13 cellular contexts compared by ENCODE assay signal in genomic region chr5:170219615-170220014, GRCh38. TPM values are rescaled to one million over a fixed set of nuclear protein-coding genes. Genes with fewer than 3 reads are reported as not detected.
A peak's percentile ranks its signal among the peaks of the same experiment; 100 is the strongest.
DNase-seq lines count a peak whose midpoint lies in the region; ATAC-seq, FAIRE-seq and TF ChIP-seq lines count a peak whose summit lies in the region.
"Had no signal": no experiment of that assay in that cellular context is flagged by ENCODE, and none has a peak within 500 bp of the region (broad histone marks: within the 10 kb centered on the region; RNA-seq: fewer than 3 reads in every experiment).

No MANE protein-coding gene starts in this region.

- dilution Hi-C loops in endothelial cell of umbilical vein (cut with MboI; ENCODE audit: extremely low pct_ligation_motif_present, low sequenced_read_pairs): no loop called here

- H3K4me1 ChIP-seq in PC-9 (replicated peaks; ENCODE audit: insufficient read depth) (peaks cover 33% of the 10 kb centered on the region), endothelial cell of umbilical vein (ENCODE audit: control insufficient read depth, extremely low read depth, insufficient read depth, low read length) (peaks cover 54% of the 10 kb centered on the region), gastrocnemius medialis (no peaks in the 10 kb centered on the region)
- H3K4me1 ChIP-seq: thyroid gland had no signal

- ATAC-seq in gastrocnemius medialis: no peak
- no peak for ATAC-seq in activated CD8-positive, alpha-beta memory T cell treated with anti-CD3 and anti-CD28 coated beads, Interleukin-2, amount 10 ng/mL, durations not matched to agents 7 days and 5 days
- ATAC-seq: GM23338 had no signal

- no peak for FAIRE-seq in endothelial cell of umbilical vein (lab: Jason Lieb, UNC)

- H3K4me2 ChIP-seq in PC-9 (peak overlapping the region; percentile 49), endothelial cell of umbilical vein (ENCODE audit: insufficient read depth, low read length) (peak overlapping the region; percentile 23)
- H3K4me2 ChIP-seq: GM23338 had no signal

- no peaks in the 10 kb centered on the region for H3K36me3 ChIP-seq in PC-9 (ENCODE audit: low read depth)
- H3K36me3 ChIP-seq in endothelial cell of umbilical vein (ENCODE audit: control insufficient read depth in 2 of 2, extremely low read depth in 1 of 2, insufficient read depth in 2 of 2, low read length in 2 of 2): no peaks in the 10 kb centered on the region
- H3K36me3 ChIP-seq in gastrocnemius medialis: no peaks in the 10 kb centered on the region
- H3K36me3 ChIP-seq: thyroid gland had no signal

- CTCF ChIA-PET in PC-9 (lab: Charles Lee) (interaction anchor here (0.6 kb wide), 1 partner anchor 1935 kb away, joined by 6 read pairs; no protein-coding TSS in a partner anchor), endothelial cell of umbilical vein (lab: Charles Lee) (interaction anchor here (0.7 to 6.0 kb wide), 13 partner anchors 15 to 518 kb away, joined by 3 to 173 read pairs (median 4); no protein-coding TSS in a partner anchor)
- CTCF ChIA-PET in activated CD8-positive, alpha-beta memory T cell treated with anti-CD3 and anti-CD28 coated beads, Interleukin-2, amount 10 ng/mL, durations not matched to agents 7 days and 5 days (lab: Charles Lee): interaction anchor here (1.4 to 9.9 kb wide), 3 partner anchors 9 to 120 kb away, joined by 4 to 205 read pairs (median 5); no protein-coding TSS in a partner anchor

- H3K36me3 Mint-ChIP-seq in activated CD8-positive, alpha-beta memory T cell treated with anti-CD3 and anti-CD28 coated beads, Interleukin-2, amount 10 ng/mL, durations not matched to agents 7 days and 5 days: no peaks in the 10 kb centered on the region

- H3K27me3 ChIP-seq in PC-9 (ENCODE audit: insufficient read depth, low read depth) (no peaks in the 10 kb centered on the region), endothelial cell of umbilical vein (ENCODE audit: control insufficient read depth in 2 of 2, insufficient read depth in 2 of 2, low read length in 2 of 2) (no peaks in the 10 kb centered on the region), gastrocnemius medialis (no peaks in the 10 kb centered on the region)
- H3K27me3 ChIP-seq: thyroid gland had no signal

- H3K9ac ChIP-seq in endothelial cell of umbilical vein (replicated peaks; ENCODE audit: extremely low read depth, insufficient read depth, low read length): no peak overlapping the region

- H3K4me1 Mint-ChIP-seq in activated CD8-positive, alpha-beta memory T cell treated with anti-CD3 and anti-CD28 coated beads, Interleukin-2, amount 10 ng/mL, durations not matched to agents 7 days and 5 days: no peaks in the 10 kb centered on the region

- DNase-seq in HCEC 1CT (peak; percentile 84), PC-9 (peak; percentile 18 to 98), endothelial cell of umbilical vein (ENCODE audit: low read depth, low spot score) (peak; percentile 68), skeletal muscle cell (ENCODE audit: low read depth) (peak; percentile 36), gastrocnemius medialis (no peak), hypothalamus (lab: John Stamatoyannopoulos, UW) (no peak), NCI-H69 (lab: John Stamatoyannopoulos, UW) (no peak)
- no peak for DNase-seq in activated CD8-positive, alpha-beta memory T cell treated with anti-CD3 and anti-CD28 coated beads, Interleukin-2, amount 10 ng/mL, durations not matched to agents 7 days and 5 days
- DNase-seq: activated T-cell treated with anti-CD3 and anti-CD28 coated beads, Interleukin-2, amount 50 U/mL, for 1 hour; NCI-H1048; thyroid gland had no signal

- intact Hi-C loops in PC-9 (cut with micrococcal nuclease; ENCODE audit: unreplicated experiment): loop anchor here (5.0 kb wide), 2 partner anchors 247 to 637 kb away; partner anchors contain the start of gene SPDL1
- intact Hi-C loops in endothelial cell of umbilical vein (cut with micrococcal nuclease): loop anchor here (1.0 to 10.0 kb wide), 8 partner anchors 68 to 917 kb away; partner anchors contain the start of genes SLIT3 and SPDL1
- intact Hi-C loops in gastrocnemius medialis (cut with DNase I; ENCODE audit: low total_unique reads): loop anchor here (10.0 kb wide), 1 partner anchor 415 kb away; no protein-coding TSS in a partner anchor

- H3K27me3 Mint-ChIP-seq in activated CD8-positive, alpha-beta memory T cell treated with anti-CD3 and anti-CD28 coated beads, Interleukin-2, amount 10 ng/mL, durations not matched to agents 7 days and 5 days: peaks cover 7% of the 10 kb centered on the region

- no peak for TF ChIP-seq POLR2A in endothelial cell of umbilical vein (IDR thresholded peaks at IDR 0.05; ENCODE audit: low read depth, low read length)
- TF ChIP-seq POLR2A in gastrocnemius medialis (IDR thresholded peaks at IDR 0.05): no peak

- H2AFZ ChIP-seq in PC-9: no peak overlapping the region
- peak overlapping the region; percentile 3 for H2AFZ ChIP-seq in endothelial cell of umbilical vein (ENCODE audit: low read depth, low read length)
- H2AFZ ChIP-seq: GM23338 had no signal

- no peak for TF ChIP-seq CTCF in PC-9 (conservative IDR thresholded peaks at IDR 0.05)
- no peak for TF ChIP-seq CTCF in endothelial cell of umbilical vein (IDR thresholded peaks at IDR 0.05; ENCODE audit: extremely low read depth in 1 of 2, insufficient read depth in 1 of 2, low read depth in 1 of 2, low read length in 2 of 2)
- no peak for TF ChIP-seq CTCF in gastrocnemius medialis (IDR thresholded peaks at IDR 0.05 in 4 of 5, conservative IDR thresholded peaks at IDR 0.05 in 1 of 5)

- BruUV-seq in PC-9 (replicated peaks; lab: Mats Ljungman, UMichigan): no TSS peak
- BruUV-seq in endothelial cell of umbilical vein (replicated peaks; lab: Mats Ljungman, UMichigan): no TSS peak

- H3K9me1 ChIP-seq in endothelial cell of umbilical vein (replicated peaks; ENCODE audit: control insufficient read depth, extremely low read depth, insufficient read depth, low read length): no peaks in the 10 kb centered on the region

- no peak overlapping the region for H3K27ac Mint-ChIP-seq in activated CD8-positive, alpha-beta memory T cell treated with anti-CD3 and anti-CD28 coated beads, Interleukin-2, amount 10 ng/mL, durations not matched to agents 7 days and 5 days
- H3K27ac Mint-ChIP-seq: GM23338 had no signal

- no peaks in the 10 kb centered on the region for H3K9me2 ChIP-seq in PC-9 (ENCODE audit: insufficient read depth)

- POLR2A ChIA-PET in PC-9 (lab: Charles Lee; ENCODE audit: unreplicated experiment): interaction anchor here (0.6 kb wide), 1 partner anchor 1640 kb away, joined by 3 read pairs; the partner anchor contains the start of gene PANK3
- POLR2A ChIA-PET in endothelial cell of umbilical vein (lab: Charles Lee): no interaction called here

- no peak overlapping the region for H3K4me3 Mint-ChIP-seq in activated CD8-positive, alpha-beta memory T cell treated with anti-CD3 and anti-CD28 coated beads, Interleukin-2, amount 10 ng/mL, durations not matched to agents 7 days and 5 days
- H3K4me3 Mint-ChIP-seq: GM23338 had no signal

- H3F3A ChIP-seq in PC-9 (ENCODE audit: insufficient read depth, low read depth): peaks cover 30% of the 10 kb centered on the region

- no peaks in the 10 kb centered on the region for H3K9me3 Mint-ChIP-seq in activated CD8-positive, alpha-beta memory T cell treated with anti-CD3 and anti-CD28 coated beads, Interleukin-2, amount 10 ng/mL, durations not matched to agents 7 days and 5 days (ENCODE audit: low read depth)
- H3K9me3 Mint-ChIP-seq: GM23338 had no signal

- H4K20me1 ChIP-seq in PC-9 (ENCODE audit: insufficient read depth): no peaks in the 10 kb centered on the region
- no peaks in the 10 kb centered on the region for H4K20me1 ChIP-seq in endothelial cell of umbilical vein (replicated peaks; ENCODE audit: control insufficient read depth, extremely low read depth, insufficient read depth, low read length)

- H3K27ac ChIP-seq in PC-9 (peak overlapping the region; percentile 86), endothelial cell of umbilical vein (ENCODE audit: insufficient read depth, low read depth, low read length) (peak overlapping the region; percentile 70), gastrocnemius medialis (no peak overlapping the region)
- H3K27ac ChIP-seq: thyroid gland had no signal

- H3K4me3 ChIP-seq in PC-9 (0 out of 2 replicates have a peak overlapping the region, but pooled peaks have one; percentile 5), endothelial cell of umbilical vein (replicated peaks in 1 of 3; ENCODE audit: insufficient read depth in 1 of 3, low read depth in 1 of 3, low read length in 3 of 3) (no peak overlapping the region), skeletal muscle cell (ENCODE audit: low read depth, low read length) (no peak overlapping the region), gastrocnemius medialis (no peak overlapping the region)
- H3K4me3 ChIP-seq: GM23338, thyroid gland had no signal

- in situ Hi-C loops in gastrocnemius medialis (cut with MboI; ENCODE audit: low sequenced_read_pairs in 4 of 4): loop anchor here in 3 of 4 donors (5.0 to 10.0 kb wide), 3 partner anchors 125 to 205 kb away; no protein-coding TSS in a partner anchor

- no peaks in the 10 kb centered on the region for H3K79me2 ChIP-seq in PC-9 (ENCODE audit: low read depth)
- no peaks in the 10 kb centered on the region for H3K79me2 ChIP-seq in endothelial cell of umbilical vein (ENCODE audit: control insufficient read depth, insufficient read depth, low read length)

- H3K9me3 ChIP-seq in PC-9 (ENCODE audit: insufficient read depth, low read depth) (peaks cover 4% of the 10 kb centered on the region; the same call in 1 of the 2 replicates), endothelial cell of umbilical vein (replicated peaks; ENCODE audit: control insufficient read depth, insufficient read depth, low read length) (no peaks in the 10 kb centered on the region), gastrocnemius medialis (no peaks in the 10 kb centered on the region)
- H3K9me3 ChIP-seq: thyroid gland had no signal

TF ChIP-seq in endothelial cell of umbilical vein, 7 proteins besides CTCF, POLR2A, EP300 and RAD21 (continues in another document):
- TF ChIP-seq MAX (IDR thresholded peaks at IDR 0.05; ENCODE audit: insufficient read depth, insufficient read length): no peak
- no peak for TF ChIP-seq EZH2 (IDR thresholded peaks at IDR 0.05; ENCODE audit: borderline replicate concordance, low read depth, low read length, severe bottlenecking)

RNA-seq across cellular contexts. Expression of gene C5orf58, which starts 13.2 kb away (rescaled TPM):
- not detected in 2 replicates for total RNA-seq in PC-9 (2021)
- total RNA-seq in endothelial cell of umbilical vein: not detected in 2 replicates
- polyA plus RNA-seq in endothelial cell of umbilical vein: not detected in 2 replicates
- not detected in 2 replicates for polyA plus RNA-seq in endothelial cell of umbilical vein (2011; cell fraction: cytosol; rRNA removed)
- not detected in 2 replicates for polyA plus RNA-seq in endothelial cell of umbilical vein (2011; cell fraction: nucleus; rRNA removed)
- not detected in 2 replicates for polyA plus RNA-seq in endothelial cell of umbilical vein (2012)
- polyA minus RNA-seq in endothelial cell of umbilical vein: not detected in 2 replicates
- not detected for polyA minus RNA-seq in endothelial cell of umbilical vein (2011; cell fraction: cytosol; rRNA and poly(A)+ RNA removed)
- not detected in 2 replicates for polyA minus RNA-seq in endothelial cell of umbilical vein (2011; cell fraction: nucleus; rRNA and poly(A)+ RNA removed)
- not detected for total RNA-seq in gastrocnemius medialis
- total RNA-seq in activated CD8-positive, alpha-beta memory T cell treated with anti-CD3 and anti-CD28 coated beads, Interleukin-2, amount 10 ng/mL, durations not matched to agents 7 days and 5 days: not detected
- total RNA-seq: pulmonary artery endothelial cell, thyroid gland had no signal

Comparison
In these comparisons a context has a peak if more than half of its experiments do, and no peak if none do; other contexts are left out.
1. DNase-seq: peak in HCEC 1CT (single experiment), PC-9 (2 of 2), endothelial cell of umbilical vein (single experiment) and skeletal muscle cell (single experiment); none in gastrocnemius medialis (0 of 2), hypothalamus (0 of 51), activated CD8-positive, alpha-beta memory T cell treated with anti-CD3 and anti-CD28 coated beads, Interleukin-2, amount 10 ng/mL, durations not matched to agents 7 days and 5 days (single experiment) and NCI-H69 (single experiment).
2. H3K27ac ChIP-seq: peak in PC-9 (single experiment) and endothelial cell of umbilical vein (single experiment); none in gastrocnemius medialis (0 of 4).